Comparison of ENCODE assay signal across 8 cellular contexts in the genomic region with DNA sequence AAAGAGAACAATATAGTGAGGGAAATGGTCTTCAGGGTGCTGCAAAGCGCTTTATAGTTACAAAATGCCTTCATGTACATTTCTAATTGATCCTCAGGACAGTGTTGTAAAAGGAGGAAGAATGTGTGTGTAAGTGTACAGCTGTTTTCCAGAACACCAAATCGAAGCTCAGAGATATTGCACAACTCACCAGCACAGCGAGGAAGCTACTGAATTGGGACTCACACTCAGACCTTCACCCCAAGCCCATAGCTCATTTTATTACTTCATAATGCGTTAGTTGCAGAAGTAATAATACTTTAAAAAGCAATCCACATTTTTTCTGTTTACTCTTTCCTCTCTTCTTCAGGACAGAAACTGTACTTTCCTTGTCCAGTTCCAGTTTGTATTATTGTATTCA.
DNase-seq lines count a peak whose midpoint lies in the region; ATAC-seq and TF ChIP-seq lines count a peak whose summit lies in the region.

No MANE protein-coding gene starts in this region.

- peaks cover 57% of the 10 kb centered on the region for H3K4me1 ChIP-seq in GM23338 (ENCODE audit: insufficient read depth)
- H3K4me1 ChIP-seq in right atrium auricular region: peaks cover 4 to 86% of the 10 kb centered on the region in 2 donors
- peaks cover 49% of the 10 kb centered on the region for H3K4me1 ChIP-seq in skeletal muscle satellite cell (ENCODE audit: control insufficient read depth, insufficient read depth, low read length)

- H3K36me3 Mint-ChIP-seq in GM23338 (ENCODE audit: low read depth): no peaks in the 10 kb centered on the region
- H3K36me3 Mint-ChIP-seq in T-helper 17 cell (ENCODE audit: low read depth): no peaks in the 10 kb centered on the region

- H3K4me2 ChIP-seq in GM23338: peak overlapping the region; percentile 40
- no peak overlapping the region for H3K4me2 ChIP-seq in skeletal muscle satellite cell (ENCODE audit: low read length)

- peaks cover 76% of the 10 kb centered on the region for H3K4me1 Mint-ChIP-seq in GM23338
- peaks cover 33% of the 10 kb centered on the region for H3K4me1 Mint-ChIP-seq in T-helper 17 cell

- H3K36me3 ChIP-seq in GM23338 (ENCODE audit: insufficient read depth) (no peaks in the 10 kb centered on the region), right atrium auricular region (no peaks in the 10 kb centered on the region), skeletal muscle satellite cell (ENCODE audit: insufficient read depth, low read length) (no peaks in the 10 kb centered on the region)

- peak overlapping the region; percentile 47 for H3K9ac ChIP-seq in skeletal muscle satellite cell (ENCODE audit: low read depth, low read length)

- no peaks in the 10 kb centered on the region for H3K9me2 ChIP-seq in GM23338 (ENCODE audit: insufficient read depth)

- H3K27me3 ChIP-seq in GM23338 (ENCODE audit: insufficient read depth): no peaks in the 10 kb centered on the region
- no peaks in the 10 kb centered on the region for H3K27me3 ChIP-seq in right atrium auricular region
- H3K27me3 ChIP-seq in skeletal muscle satellite cell (ENCODE audit: control insufficient read depth, insufficient read depth, low read length): no peaks in the 10 kb centered on the region

- no peaks in the 10 kb centered on the region for H3K9me3 ChIP-seq in T-helper 17 cell (ENCODE audit: control insufficient read depth, low read length, poor library complexity, severe bottlenecking)
- H3K9me3 ChIP-seq in right atrium auricular region: no peaks in the 10 kb centered on the region
- no peaks in the 10 kb centered on the region for H3K9me3 ChIP-seq in skeletal muscle satellite cell (replicated peaks; ENCODE audit: low read length)

- no peak for ATAC-seq in GM23338
- ATAC-seq in T-helper 17 cell: no peak
- ATAC-seq in HG02981 (IDR thresholded peaks at IDR 0.05; ENCODE audit: unreplicated experiment): no peak

- no peaks in the 10 kb centered on the region; the same call in 1 of the 2 replicates for H3F3A ChIP-seq in GM23338 (replicated peaks; ENCODE audit: low read depth)

- H2AFZ ChIP-seq in GM23338: no peak overlapping the region

- DNase-seq in GM23338 (ENCODE audit: low spot score) (no peak), T-helper 17 cell (no peak), right atrium auricular region (ENCODE audit: low spot score) (peak; percentile 62), kidney tubule cell (ENCODE audit: low spot score) (no peak)
- DNase-seq in activated CD4-positive, alpha-beta T cell treated with anti-CD3 and anti-CD28 coated beads for 4 hours: no peak
- no peak for DNase-seq in activated naive CD4-positive, alpha-beta T cell treated with Interleukin-2 at 50 U/mL for 16 hours

- no peaks in the 10 kb centered on the region for H4K20me1 ChIP-seq in GM23338 (replicated peaks; ENCODE audit: insufficient read depth)

- H3K27me3 Mint-ChIP-seq in GM23338 (ENCODE audit: insufficient read depth, low read depth, poor library complexity): no peaks in the 10 kb centered on the region
- H3K27me3 Mint-ChIP-seq in T-helper 17 cell: no peaks in the 10 kb centered on the region

- H3K79me2 ChIP-seq in GM23338 (replicated peaks; ENCODE audit: insufficient read depth): no peaks in the 10 kb centered on the region

- TF ChIP-seq CTCF in GM23338 (conservative IDR thresholded peaks at IDR 0.05; ENCODE audit: low read depth in 2 of 2) (no peak), right atrium auricular region (IDR thresholded peaks at IDR 0.05) (no peak)

- H3K9me3 Mint-ChIP-seq in GM23338: no peaks in the 10 kb centered on the region

- no peak overlapping the region for H3K4me3 ChIP-seq in GM23338
- no peak overlapping the region for H3K4me3 ChIP-seq in right atrium auricular region
- no peak overlapping the region for H3K4me3 ChIP-seq in skeletal muscle satellite cell (ENCODE audit: low read length)

- H3K27ac ChIP-seq in GM23338 (ENCODE audit: low read depth): no peak overlapping the region
- peak overlapping the region; percentile 85 to 87 for H3K27ac ChIP-seq in right atrium auricular region

- H3K4me3 Mint-ChIP-seq in GM23338 (no peak overlapping the region), T-helper 17 cell (no peak overlapping the region)

- peak overlapping the region; percentile 56 for H3K27ac Mint-ChIP-seq in GM23338
- H3K27ac Mint-ChIP-seq in T-helper 17 cell: peak overlapping the region; percentile 88

TF ChIP-seq in GM23338, 12 proteins besides CTCF, POLR2A, EP300 and RAD21:
- TF ChIP-seq JUNB (IDR thresholded peaks at IDR 0.05; ENCODE audit: unreplicated experiment): no peak
